22 cellular contexts compared by ENCODE assay signal in the genomic region with DNA sequence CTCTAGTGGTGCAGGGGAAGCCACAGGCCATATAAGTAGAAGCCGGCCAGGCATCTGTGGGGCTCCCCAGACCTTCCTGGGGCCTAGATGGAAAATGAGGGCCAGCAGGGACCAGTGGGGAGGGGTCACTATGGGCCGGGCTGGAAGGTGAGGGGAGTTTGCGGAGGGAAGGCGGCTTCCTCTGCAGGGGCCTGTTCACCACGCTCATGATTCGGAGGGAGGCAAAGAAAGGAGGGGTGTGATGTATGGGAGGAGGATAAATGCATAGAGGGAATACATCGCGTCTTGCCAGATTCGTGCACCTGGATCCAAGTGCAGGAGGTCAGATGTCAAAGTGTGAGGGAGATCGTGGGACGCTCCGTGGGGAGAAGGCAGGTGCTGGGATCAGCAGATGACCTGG. TPM values are rescaled to one million over a fixed set of nuclear protein-coding genes. Genes with fewer than 3 reads are reported as not detected.
DNase-seq lines count a peak whose midpoint lies in the region; ATAC-seq, FAIRE-seq and TF ChIP-seq lines count a peak whose summit lies in the region.
"Had no signal": no experiment of that assay in that cellular context is flagged by ENCODE, and none has a peak within 500 bp of the region (broad histone marks: within the 10 kb centered on the region; RNA-seq: fewer than 3 reads in every experiment).

No MANE protein-coding gene starts in this region.

- TF ChIP-seq CTCF in glutamatergic neuron (IDR thresholded peaks at IDR 0.05; ENCODE audit: partially characterized antibody, unreplicated experiment) = no peak
- TF ChIP-seq CTCF in neural progenitor cell (IDR thresholded peaks at IDR 0.05) = no peak

- H3K9ac ChIP-seq in neural progenitor cell = no peak overlapping the region

- peaks cover 21% of the 10 kb centered on the region for H3K27me3 ChIP-seq in neural progenitor cell

- H3K9me3 Mint-ChIP-seq in activated naive CD8-positive, alpha-beta T cell treated with anti-CD3 and anti-CD28 coated beads, Interleukin-2, amount 10 ng/mL, durations not matched to agents 7 days and 5 days = no peaks in the 10 kb centered on the region
- H3K9me3 Mint-ChIP-seq in activated naive CD8-positive, alpha-beta T cell treated with anti-CD3 and anti-CD28 coated beads, Interleukin-2, amount 50 U/mL, for 24 hours = no peaks in the 10 kb centered on the region
- H3K9me3 Mint-ChIP-seq in glutamatergic neuron (ENCODE audit: unreplicated experiment) = peaks cover 5% of the 10 kb centered on the region
- no peaks in the 10 kb centered on the region for H3K9me3 Mint-ChIP-seq in neural progenitor cell
- H3K9me3 Mint-ChIP-seq: CD4-positive, CD25-positive, alpha-beta regulatory T cell; CD8-positive, alpha-beta memory T cell had no signal

- no peaks in the 10 kb centered on the region for H3K79me2 ChIP-seq in neural progenitor cell (ENCODE audit: low read depth)

- no peak overlapping the region for H3K27ac Mint-ChIP-seq in activated naive CD8-positive, alpha-beta T cell treated with anti-CD3 and anti-CD28 coated beads, Interleukin-2, amount 10 ng/mL, durations not matched to agents 7 days and 5 days
- H3K27ac Mint-ChIP-seq in activated naive CD8-positive, alpha-beta T cell treated with anti-CD3 and anti-CD28 coated beads, Interleukin-2, amount 50 U/mL, for 24 hours = no peak overlapping the region
- H3K27ac Mint-ChIP-seq in glutamatergic neuron (ENCODE audit: unreplicated experiment) (no peak overlapping the region), neural progenitor cell (peak overlapping the region; percentile 77)
- H3K27ac Mint-ChIP-seq: CD4-positive, CD25-positive, alpha-beta regulatory T cell; CD8-positive, alpha-beta memory T cell had no signal

- POLR2A ChIA-PET in activated naive CD8-positive, alpha-beta T cell treated with anti-CD3 and anti-CD28 coated beads, Interleukin-2, amount 10 ng/mL, durations not matched to agents 7 days and 5 days (lab: Charles Lee) = no interaction called here

- H3K4me1 ChIP-seq in neural progenitor cell = peaks cover 10% of the 10 kb centered on the region
- H3K4me1 ChIP-seq: A549, HAP-1 had no signal

- FAIRE-seq in urothelium cell line (lab: Jason Lieb, UNC) = peak; percentile 23
- FAIRE-seq: A549, G401.6, GM12891, GM19239, H1 had no signal

- H3K36me3 ChIP-seq in neural progenitor cell = no peaks in the 10 kb centered on the region

- peaks cover 18% of the 10 kb centered on the region for H3F3A ChIP-seq in neural progenitor cell (ENCODE audit: low read depth)

- H4K20me1 ChIP-seq in neural progenitor cell (ENCODE audit: low read depth) = no peaks in the 10 kb centered on the region

- no peaks in the 10 kb centered on the region for H3K9me3 ChIP-seq in neural progenitor cell (ENCODE audit: low read depth)
- H3K9me3 ChIP-seq: A549, HAP-1 had no signal

- no peaks in the 10 kb centered on the region for H3K4me1 Mint-ChIP-seq in activated naive CD8-positive, alpha-beta T cell treated with anti-CD3 and anti-CD28 coated beads, Interleukin-2, amount 10 ng/mL, durations not matched to agents 7 days and 5 days
- H3K4me1 Mint-ChIP-seq in activated naive CD8-positive, alpha-beta T cell treated with anti-CD3 and anti-CD28 coated beads, Interleukin-2, amount 50 U/mL, for 24 hours = no peaks in the 10 kb centered on the region
- H3K4me1 Mint-ChIP-seq in glutamatergic neuron (ENCODE audit: low read depth, unreplicated experiment) (peaks cover 4% of the 10 kb centered on the region), neural progenitor cell (peaks cover 17% of the 10 kb centered on the region)

- H3K4me2 ChIP-seq in neural progenitor cell = no peak overlapping the region
- H3K4me2 ChIP-seq: A549 had no signal

- peak overlapping the region; percentile 22 for H3K4me3 Mint-ChIP-seq in activated naive CD8-positive, alpha-beta T cell treated with anti-CD3 and anti-CD28 coated beads, Interleukin-2, amount 10 ng/mL, durations not matched to agents 7 days and 5 days
- H3K4me3 Mint-ChIP-seq in activated naive CD8-positive, alpha-beta T cell treated with anti-CD3 and anti-CD28 coated beads, Interleukin-2, amount 50 U/mL, for 24 hours = no peak overlapping the region
- H3K4me3 Mint-ChIP-seq in glutamatergic neuron (ENCODE audit: unreplicated experiment) (peak overlapping the region; percentile 50), neural progenitor cell (no peak overlapping the region)
- H3K4me3 Mint-ChIP-seq: CD4-positive, CD25-positive, alpha-beta regulatory T cell; CD8-positive, alpha-beta memory T cell had no signal

- H3K4me3 ChIP-seq in neural progenitor cell = no peak overlapping the region
- H3K4me3 ChIP-seq: A549, HAP-1 had no signal

- H3K36me3 Mint-ChIP-seq in activated naive CD8-positive, alpha-beta T cell treated with anti-CD3 and anti-CD28 coated beads, Interleukin-2, amount 10 ng/mL, durations not matched to agents 7 days and 5 days = no peaks in the 10 kb centered on the region
- H3K36me3 Mint-ChIP-seq in activated naive CD8-positive, alpha-beta T cell treated with anti-CD3 and anti-CD28 coated beads, Interleukin-2, amount 50 U/mL, for 24 hours (ENCODE audit: low read depth) = no peaks in the 10 kb centered on the region
- H3K36me3 Mint-ChIP-seq in glutamatergic neuron (ENCODE audit: unreplicated experiment) (no peaks in the 10 kb centered on the region), neural progenitor cell (no peaks in the 10 kb centered on the region)

- no peak for ATAC-seq in activated naive CD8-positive, alpha-beta T cell treated with anti-CD3 and anti-CD28 coated beads, Interleukin-2, amount 10 ng/mL, durations not matched to agents 7 days and 5 days (ENCODE audit: low read depth)
- no peak for ATAC-seq in activated naive CD8-positive, alpha-beta T cell treated with anti-CD3 and anti-CD28 coated beads, Interleukin-2, amount 50 U/mL, for 24 hours
- no peak for ATAC-seq in HG03521 (IDR thresholded peaks at IDR 0.05; ENCODE audit: unreplicated experiment)
- ATAC-seq: A549 had no signal

- H2AFZ ChIP-seq in neural progenitor cell (replicated peaks) = no peak overlapping the region

- DNase-seq in activated naive CD8-positive, alpha-beta T cell treated with anti-CD3 and anti-CD28 coated beads, Interleukin-2, amount 10 ng/mL, durations not matched to agents 7 days and 5 days = no peak
- DNase-seq in activated naive CD8-positive, alpha-beta T cell treated with anti-CD3 and anti-CD28 coated beads, Interleukin-2, amount 50 U/mL, for 24 hours = no peak
- DNase-seq in glutamatergic neuron = no peak
- DNase-seq in neural progenitor cell (ENCODE audit: low spot score) = no peak
- no peak for DNase-seq in urothelium cell line (ENCODE audit: low spot score)
- DNase-seq in DMS79 treated with DMSO at 0.1 percent for 48 hours (lab: John Stamatoyannopoulos, UW) = no peak
- DNase-seq in NCI-H524 (lab: John Stamatoyannopoulos, UW) = no peak
- DNase-seq: C1 segment of cervical spinal cord; CD4-positive, CD25-positive, alpha-beta regulatory T cell; CD8-positive, alpha-beta memory T cell; COR-L47; DMS 273 treated with DMSO at 0.1 percent for 48 hours; DMS53 had no signal

- peaks cover 12% of the 10 kb centered on the region for H3K27me3 Mint-ChIP-seq in activated naive CD8-positive, alpha-beta T cell treated with anti-CD3 and anti-CD28 coated beads, Interleukin-2, amount 10 ng/mL, durations not matched to agents 7 days and 5 days
- H3K27me3 Mint-ChIP-seq in activated naive CD8-positive, alpha-beta T cell treated with anti-CD3 and anti-CD28 coated beads, Interleukin-2, amount 50 U/mL, for 24 hours = peaks cover 22% of the 10 kb centered on the region
- peaks cover 8% of the 10 kb centered on the region for H3K27me3 Mint-ChIP-seq in glutamatergic neuron (ENCODE audit: unreplicated experiment)
- peaks cover 12% of the 10 kb centered on the region for H3K27me3 Mint-ChIP-seq in neural progenitor cell (ENCODE audit: insufficient read depth, low read depth)

- no peak overlapping the region for H3K27ac ChIP-seq in neural progenitor cell
- H3K27ac ChIP-seq: 22Rv1, A549 had no signal

RNA-seq across cellular contexts. Expression of gene SLC16A8, which starts 6.9 kb away (rescaled TPM):
- not detected for total RNA-seq in activated naive CD8-positive, alpha-beta T cell treated with anti-CD3 and anti-CD28 coated beads, Interleukin-2, amount 10 ng/mL, durations not matched to agents 7 days and 5 days
- not detected for total RNA-seq in glutamatergic neuron (ENCODE audit: unreplicated experiment)
- total RNA-seq in neural progenitor cell (ENCODE audit: low replicate concordance) = 1.0 and 3.1 TPM in 2 replicates
- total RNA-seq: CD4-positive, CD25-positive, alpha-beta regulatory T cell; H1; HT-29 had no signal

RNA-seq across cellular contexts. Expression of gene PICK1, which starts 19.9 kb away (rescaled TPM):
- 10 to 100 TPM; 21.4 to 21.8 TPM for total RNA-seq in activated naive CD8-positive, alpha-beta T cell treated with anti-CD3 and anti-CD28 coated beads, Interleukin-2, amount 10 ng/mL, durations not matched to agents 7 days and 5 days
- 44.8 TPM for total RNA-seq in glutamatergic neuron (ENCODE audit: unreplicated experiment)
- 10.7 and 31.8 TPM in 2 replicates for total RNA-seq in neural progenitor cell (ENCODE audit: low replicate concordance)

RNA-seq across cellular contexts. Expression of gene BAIAP2L2, which starts 33.4 kb away (rescaled TPM):
- 1 to 10 TPM; 1.6 to 2.0 TPM for total RNA-seq in activated naive CD8-positive, alpha-beta T cell treated with anti-CD3 and anti-CD28 coated beads, Interleukin-2, amount 10 ng/mL, durations not matched to agents 7 days and 5 days
- total RNA-seq in glutamatergic neuron (ENCODE audit: unreplicated experiment) = 28.6 TPM
- 0.86 and 2.6 TPM in 2 replicates for total RNA-seq in neural progenitor cell (ENCODE audit: low replicate concordance)

Comparison
In these comparisons a context has a peak if more than half of its experiments do, and no peak if none do; other contexts are left out.
1. H3K4me3 Mint-ChIP-seq: peak in activated naive CD8-positive, alpha-beta T cell treated with anti-CD3 and anti-CD28 coated beads, Interleukin-2, amount 10 ng/mL, durations not matched to agents 7 days and 5 days (single experiment) and glutamatergic neuron (single experiment); none in activated naive CD8-positive, alpha-beta T cell treated with anti-CD3 and anti-CD28 coated beads, Interleukin-2, amount 50 U/mL, for 24 hours (single experiment) and neural progenitor cell (single experiment).